ENCODE assay signal across 8 cellular contexts in the genomic region with DNA sequence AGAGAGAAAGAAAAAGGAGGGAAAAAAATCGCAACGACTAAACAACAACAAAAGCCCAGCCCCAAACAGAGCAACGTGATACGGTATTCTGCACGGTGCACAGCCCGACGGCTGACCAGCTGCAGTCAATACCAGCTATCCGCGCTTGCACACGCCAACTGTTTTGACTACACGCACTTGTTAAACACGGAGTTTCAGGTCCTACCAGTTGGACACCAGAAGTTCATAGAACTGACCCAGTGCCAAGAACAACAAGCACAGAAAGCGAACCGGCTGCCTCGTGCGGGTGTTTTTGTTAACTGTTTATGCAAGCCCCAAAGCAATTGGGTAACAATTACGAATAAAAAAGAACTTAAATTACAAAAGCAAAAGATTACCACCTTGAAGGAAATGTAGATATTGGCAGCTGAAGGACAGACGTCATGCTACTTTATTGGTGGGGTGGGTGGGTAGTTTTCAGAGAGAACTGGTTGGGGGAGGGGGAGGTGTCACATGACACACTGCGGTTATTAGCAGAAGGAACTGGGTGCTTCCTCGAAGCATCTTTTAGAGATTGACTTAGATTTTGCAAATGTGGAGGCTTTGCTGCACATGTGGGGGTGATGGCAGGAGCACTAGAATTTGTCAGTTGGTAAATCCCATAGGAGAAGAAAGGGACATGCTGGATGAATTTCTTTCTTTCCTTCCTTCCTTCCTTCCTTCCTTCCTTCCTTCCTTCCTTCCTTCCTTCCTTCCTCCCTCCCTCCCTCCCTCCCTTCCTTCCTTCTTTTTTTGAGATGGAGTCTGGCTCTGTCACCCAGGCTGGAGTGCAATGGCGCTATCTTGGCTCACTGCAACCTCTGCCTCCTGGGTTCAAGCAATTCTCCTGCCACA.
DNase-seq lines count a peak whose midpoint lies in the region; ATAC-seq and TF ChIP-seq lines count a peak whose summit lies in the region.

No MANE protein-coding gene starts in this region.

- peaks cover 55% of the 10 kb centered on the region for H3K4me1 Mint-ChIP-seq in activated naive CD4-positive, alpha-beta T cell treated with anti-CD3 and anti-CD28 coated beads, Interleukin-2, amount 10 ng/mL, durations not matched to agents 7 days and 5 days

- peak overlapping the region; percentile 79 for H3K4me3 Mint-ChIP-seq in activated naive CD4-positive, alpha-beta T cell treated with anti-CD3 and anti-CD28 coated beads, Interleukin-2, amount 10 ng/mL, durations not matched to agents 7 days and 5 days

- H3K27me3 ChIP-seq in Peyer's patch (no peaks in the 10 kb centered on the region), psoas muscle (ENCODE audit: insufficient read depth in 3 of 3, low read length in 2 of 3) (no peaks in the 10 kb centered on the region)

- WGBS in psoas muscle, 3 donors, result 6 to 7% (median 6%) methylated on average over 21 of the region's 21 CpGs

- H3K27ac ChIP-seq in Peyer's patch (peak overlapping the region; percentile 74 to 82 (median 77)), psoas muscle (peak overlapping the region; percentile 64)

- ATAC-seq in HG02884 (IDR thresholded peaks at IDR 0.05; ENCODE audit: unreplicated experiment) (peak; percentile 48), psoas muscle (peak; percentile 79 to 85 (median 81))

- DNase-seq in GM03348 (ENCODE audit: low spot score) (peak; percentile 60), Peyer's patch (peak; percentile 55 to 89 (median 86)), head of caudate nucleus (peak; percentile 15 to 77 (median 53)), psoas muscle (peak; percentile 21 to 71), NAMALWA (ENCODE audit: low spot score) (no peak), G401 (ENCODE audit: low spot score) (no peak)
- peak; percentile 83 for DNase-seq in activated naive CD4-positive, alpha-beta T cell treated with anti-CD3 and anti-CD28 coated beads, Interleukin-2, amount 10 ng/mL, durations not matched to agents 7 days and 5 days

- H3K9me3 ChIP-seq in Peyer's patch, result no peaks in the 10 kb centered on the region
- no peaks in the 10 kb centered on the region for H3K9me3 ChIP-seq in psoas muscle

- TF ChIP-seq POLR2A in Peyer's patch (IDR thresholded peaks at IDR 0.05), result no peak

- CTCF ChIA-PET in activated naive CD4-positive, alpha-beta T cell treated with anti-CD3 and anti-CD28 coated beads, Interleukin-2, amount 10 ng/mL, durations not matched to agents 7 days and 5 days (lab: Charles Lee), result interaction anchor here (0.7 to 2.0 kb wide), 3 partner anchors 15 to 104 kb away, joined by 3 to 9 read pairs (median 6); no protein-coding TSS in a partner anchor

- H3K9me3 Mint-ChIP-seq in activated naive CD4-positive, alpha-beta T cell treated with anti-CD3 and anti-CD28 coated beads, Interleukin-2, amount 10 ng/mL, durations not matched to agents 7 days and 5 days, result peaks cover 11% of the 10 kb centered on the region

- TF ChIP-seq CTCF in Peyer's patch (IDR thresholded peaks at IDR 0.05) (no peak), psoas muscle (IDR thresholded peaks at IDR 0.05) (no peak)

- H3K4me1 ChIP-seq in Peyer's patch (peaks cover 0 to 17% (median 4%) of the 10 kb centered on the region in 4 donors), psoas muscle (peaks cover 3% of the 10 kb centered on the region)

- H3K36me3 ChIP-seq in Peyer's patch (no peaks in the 10 kb centered on the region), psoas muscle (ENCODE audit: insufficient read depth in 1 of 2, low read depth in 1 of 2) (no peaks in the 10 kb centered on the region)

- in situ Hi-C loops in G401 (cut with HindIII; ENCODE audit: low sequenced_read_pairs), result no loop called here

- peak overlapping the region; percentile 98 for H3K27ac Mint-ChIP-seq in activated naive CD4-positive, alpha-beta T cell treated with anti-CD3 and anti-CD28 coated beads, Interleukin-2, amount 10 ng/mL, durations not matched to agents 7 days and 5 days

- H3K36me3 Mint-ChIP-seq in activated naive CD4-positive, alpha-beta T cell treated with anti-CD3 and anti-CD28 coated beads, Interleukin-2, amount 10 ng/mL, durations not matched to agents 7 days and 5 days, result peaks cover 18% of the 10 kb centered on the region

- H3K27me3 Mint-ChIP-seq in activated naive CD4-positive, alpha-beta T cell treated with anti-CD3 and anti-CD28 coated beads, Interleukin-2, amount 10 ng/mL, durations not matched to agents 7 days and 5 days, result peaks cover 3% of the 10 kb centered on the region

- intact Hi-C loops in head of caudate nucleus (cut with DNase I) (no loop called here), psoas muscle (cut with DNase I) (no loop called here)

- H3K4me3 ChIP-seq in Peyer's patch (peak overlapping the region; percentile 35 to 48 (median 44)), psoas muscle (peak overlapping the region; percentile 69)

Comparison
In these comparisons a context has a peak if more than half of its experiments do, and no peak if none do; other contexts are left out.
1. DNase-seq: peak in GM03348 (single experiment), Peyer's patch (3 of 3), activated naive CD4-positive, alpha-beta T cell treated with anti-CD3 and anti-CD28 coated beads, Interleukin-2, amount 10 ng/mL, durations not matched to agents 7 days and 5 days (single experiment), head of caudate nucleus (42 of 42) and psoas muscle (2 of 2); none in NAMALWA (single experiment) and G401 (single experiment).